In the genomic region with DNA sequence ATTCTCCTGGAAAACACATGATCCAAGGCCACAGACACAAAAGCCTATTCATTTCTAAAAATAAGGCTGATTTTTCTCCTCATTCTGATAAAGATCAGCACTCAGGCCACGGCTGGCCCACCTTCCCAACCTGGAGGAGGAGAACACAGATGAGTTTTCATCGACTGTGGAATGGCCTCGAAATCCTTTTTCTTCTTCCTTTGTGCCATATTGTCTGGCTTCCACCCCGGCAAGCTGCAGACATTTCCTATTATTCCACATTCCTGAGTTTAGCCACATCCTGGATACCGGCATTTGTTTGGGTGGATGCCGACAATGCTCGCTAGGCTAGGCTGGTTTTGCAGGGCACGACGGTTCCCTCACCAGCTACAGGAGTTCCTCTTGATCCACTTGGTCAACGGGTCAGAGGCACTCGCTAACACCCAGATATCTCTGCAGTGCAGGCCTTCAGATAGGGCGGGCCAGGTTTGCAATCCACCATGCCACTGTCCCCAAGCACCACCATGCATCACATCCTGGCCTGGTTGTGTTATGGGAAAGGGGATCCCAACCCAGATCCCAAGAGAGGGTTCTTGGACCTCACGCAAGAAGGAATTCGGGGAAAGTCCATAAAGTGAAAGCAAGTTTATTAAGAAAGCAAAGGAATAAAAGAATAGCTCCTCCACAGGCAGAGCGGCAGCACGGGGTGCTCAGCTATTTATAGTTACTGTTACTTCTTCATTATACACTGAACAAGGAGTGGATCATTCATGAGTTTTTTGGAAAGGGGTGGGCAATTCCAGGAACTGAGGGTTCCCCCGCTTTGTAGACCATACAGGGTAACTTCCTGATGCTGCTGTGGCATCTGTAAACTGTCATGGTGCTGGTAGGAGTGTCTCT, we compare ENCODE assay signal across 9 cellular contexts. TPM values are rescaled to one million over a fixed set of nuclear protein-coding genes. Genes with fewer than 3 reads are reported as not detected.
A peak's percentile ranks its signal among the peaks of the same experiment; 100 is the strongest.
DNase-seq lines count a peak whose midpoint lies in the region; ATAC-seq, FAIRE-seq and TF ChIP-seq lines count a peak whose summit lies in the region.
"Had no signal": no experiment of that assay in that cellular context is flagged by ENCODE, and none has a peak within 500 bp of the region (broad histone marks: within the 10 kb centered on the region; RNA-seq: fewer than 3 reads in every experiment).

No MANE protein-coding gene starts in this region.

- H3K36me3 ChIP-seq in subcutaneous abdominal adipose tissue (ENCODE audit: control insufficient read depth in 5 of 5, insufficient read depth in 5 of 5, low read length in 5 of 5) = no peaks in the 10 kb centered on the region

- no peak overlapping the region for H3K9ac ChIP-seq in subcutaneous abdominal adipose tissue (ENCODE audit: low read length in 5 of 5)

- TF ChIP-seq POLR2A in GM12891 (IDR thresholded peaks at IDR 0.05; ENCODE audit: low read depth, low read length) = no peak

- ATAC-seq in activated CD8-positive, alpha-beta memory T cell treated with anti-CD3 and anti-CD28 coated beads, Interleukin-2, amount 10 ng/mL, durations not matched to agents 7 days and 5 days = peak; percentile 32
- ATAC-seq in left ventricle myocardium superior (no peak), HG02885 (IDR thresholded peaks at IDR 0.05; ENCODE audit: poor library complexity, unreplicated experiment) (no peak)
- ATAC-seq: A549 had no signal

- no peak overlapping the region for H3K4me3 Mint-ChIP-seq in activated CD8-positive, alpha-beta memory T cell treated with anti-CD3 and anti-CD28 coated beads, Interleukin-2, amount 10 ng/mL, durations not matched to agents 7 days and 5 days

- CTCF ChIA-PET in activated CD8-positive, alpha-beta memory T cell treated with anti-CD3 and anti-CD28 coated beads, Interleukin-2, amount 10 ng/mL, durations not matched to agents 7 days and 5 days (lab: Charles Lee) = interaction anchor here (0.7 to 1.0 kb wide), 3 partner anchors 21 to 487 kb away, joined by 3 to 5 read pairs (median 3); a partner anchor contains a TSS

- no peak for FAIRE-seq in GM12891 (lab: Jason Lieb, UNC)
- FAIRE-seq: A549 had no signal

- H3K27ac Mint-ChIP-seq in activated CD8-positive, alpha-beta memory T cell treated with anti-CD3 and anti-CD28 coated beads, Interleukin-2, amount 10 ng/mL, durations not matched to agents 7 days and 5 days = peak overlapping the region; percentile 54

- H3K9me3 Mint-ChIP-seq in activated CD8-positive, alpha-beta memory T cell treated with anti-CD3 and anti-CD28 coated beads, Interleukin-2, amount 10 ng/mL, durations not matched to agents 7 days and 5 days (ENCODE audit: low read depth) = no peaks in the 10 kb centered on the region

- H3K4me1 Mint-ChIP-seq in activated CD8-positive, alpha-beta memory T cell treated with anti-CD3 and anti-CD28 coated beads, Interleukin-2, amount 10 ng/mL, durations not matched to agents 7 days and 5 days = peaks cover 47% of the 10 kb centered on the region

- peak overlapping the region; percentile 57 for H3K27ac ChIP-seq in subcutaneous abdominal adipose tissue (ENCODE audit: low read depth, low read length)
- H3K27ac ChIP-seq: A549 had no signal

- H3K36me3 Mint-ChIP-seq in activated CD8-positive, alpha-beta memory T cell treated with anti-CD3 and anti-CD28 coated beads, Interleukin-2, amount 10 ng/mL, durations not matched to agents 7 days and 5 days = no peaks in the 10 kb centered on the region

- peak; percentile 3 for DNase-seq in activated CD4-positive, alpha-beta T cell treated with anti-CD3 and anti-CD28 coated beads for 48 hours
- DNase-seq in activated CD4-positive, alpha-beta T cell treated with anti-CD3 and anti-CD28 coated beads for 4 hours = no peak
- DNase-seq in activated CD8-positive, alpha-beta memory T cell treated with anti-CD3 and anti-CD28 coated beads, Interleukin-2, amount 10 ng/mL, durations not matched to agents 7 days and 5 days = peak; percentile 75
- DNase-seq in left ventricle myocardium superior = peak; percentile 38
- DNase-seq in GM12891 (ENCODE audit: insufficient read length, low spot score) = no peak
- DNase-seq in SK-N-DZ (ENCODE audit: low spot score) = no peak

- no peaks in the 10 kb centered on the region for H3K27me3 ChIP-seq in subcutaneous abdominal adipose tissue (ENCODE audit: control insufficient read depth in 5 of 5, insufficient read depth in 4 of 5, low read length in 5 of 5)

- peaks cover 14 to 53% (median 50%) of the 10 kb centered on the region in 5 donors for H3K4me1 ChIP-seq in subcutaneous abdominal adipose tissue (ENCODE audit: control insufficient read depth in 5 of 5, insufficient read depth in 5 of 5, low read length in 5 of 5)

- H3K4me3 ChIP-seq in subcutaneous abdominal adipose tissue (ENCODE audit: low read depth in 1 of 5, low read length in 5 of 5) = peak overlapping the region in 4 of 5 donors; percentile 16 to 53 (median 45)
- H3K4me3 ChIP-seq: A549 had no signal

- no peaks in the 10 kb centered on the region for H3K9me3 ChIP-seq in subcutaneous abdominal adipose tissue (ENCODE audit: control insufficient read depth in 5 of 5, low read length in 5 of 5)
- H3K9me3 ChIP-seq: A549 had no signal

- no peaks in the 10 kb centered on the region for H3K27me3 Mint-ChIP-seq in activated CD8-positive, alpha-beta memory T cell treated with anti-CD3 and anti-CD28 coated beads, Interleukin-2, amount 10 ng/mL, durations not matched to agents 7 days and 5 days

- intact Hi-C loops in left ventricle myocardium superior (cut with micrococcal nuclease) = no loop called here

TF ChIP-seq in GM12891, 5 proteins besides CTCF, POLR2A, EP300 and RAD21:
- TF ChIP-seq POU2F2 (IDR thresholded peaks at IDR 0.05; ENCODE audit: low read depth, low read length) (no peak), PAX5 (IDR thresholded peaks at IDR 0.05; ENCODE audit: insufficient read depth, low read length, severe bottlenecking) (no peak), POLR2AphosphoS5 (IDR thresholded peaks at IDR 0.05; ENCODE audit: low read depth, low read length) (no peak), TAF1 (IDR thresholded peaks at IDR 0.05; ENCODE audit: low read depth, low read length) (no peak), SPI1 (IDR thresholded peaks at IDR 0.05; ENCODE audit: low read depth, low read length) (no peak)
TF ChIP-seq in GM12891: peak in this region for 0.

RNA-seq across cellular contexts. Expression of a gene that starts 4.2 kb away (rescaled TPM):
- total RNA-seq in activated CD8-positive, alpha-beta memory T cell treated with anti-CD3 and anti-CD28 coated beads, Interleukin-2, amount 10 ng/mL, durations not matched to agents 7 days and 5 days = 10 to 100 TPM; 39.6 to 48.0 TPM
- total RNA-seq in left ventricle myocardium superior = 129 TPM
- 190 TPM for polyA plus RNA-seq in GM12891 (2012; ENCODE audit: low read depth, missing spikeins)
- not detected in 2 replicates for polyA plus RNA-seq in SK-N-DZ (2014; cell fraction: cytosol; rRNA removed)
- polyA plus RNA-seq in SK-N-DZ (2014; cell fraction: nucleus; rRNA removed) = not detected in 2 replicates

RNA-seq across cellular contexts. Expression of a gene that starts 8.0 kb away (rescaled TPM):
- total RNA-seq in activated CD8-positive, alpha-beta memory T cell treated with anti-CD3 and anti-CD28 coated beads, Interleukin-2, amount 10 ng/mL, durations not matched to agents 7 days and 5 days = not detected
- total RNA-seq in left ventricle myocardium superior = 0.30 TPM
- polyA plus RNA-seq in GM12891 (2012; ENCODE audit: low read depth, missing spikeins) = 0.27 TPM
- not detected in 2 replicates for polyA plus RNA-seq in SK-N-DZ (2014; cell fraction: cytosol; rRNA removed)
- not detected in 2 replicates for polyA plus RNA-seq in SK-N-DZ (2014; cell fraction: nucleus; rRNA removed)

RNA-seq across cellular contexts. Expression of a gene that starts 20.9 kb away (rescaled TPM):
- total RNA-seq in activated CD8-positive, alpha-beta memory T cell treated with anti-CD3 and anti-CD28 coated beads, Interleukin-2, amount 10 ng/mL, durations not matched to agents 7 days and 5 days = 10 to 100 TPM; 78.3 to 80.8 TPM
- total RNA-seq in left ventricle myocardium superior = 128 TPM
- polyA plus RNA-seq in GM12891 (2012; ENCODE audit: low read depth, missing spikeins) = 146 TPM
- 48.0 and 60.9 TPM in 2 replicates for polyA plus RNA-seq in SK-N-DZ (2014; cell fraction: cytosol; rRNA removed)
- 50.1 and 67.2 TPM in 2 replicates for polyA plus RNA-seq in SK-N-DZ (2014; cell fraction: nucleus; rRNA removed)

RNA-seq across cellular contexts. Expression of a gene that starts 30.2 kb away (rescaled TPM):
- 10 to 100 TPM; 71.2 to 86.2 TPM for total RNA-seq in activated CD8-positive, alpha-beta memory T cell treated with anti-CD3 and anti-CD28 coated beads, Interleukin-2, amount 10 ng/mL, durations not matched to agents 7 days and 5 days
- total RNA-seq in left ventricle myocardium superior = 35.6 TPM
- 62.4 TPM for polyA plus RNA-seq in GM12891 (2012; ENCODE audit: low read depth, missing spikeins)
- polyA plus RNA-seq in SK-N-DZ (2014; cell fraction: cytosol; rRNA removed) = 88.1 and 93.3 TPM in 2 replicates
- polyA plus RNA-seq in SK-N-DZ (2014; cell fraction: nucleus; rRNA removed) = 237 and 372 TPM in 2 replicates

RNA-seq across cellular contexts. Expression of a gene that starts 31.4 kb away (rescaled TPM):
- 100 to 1,000 TPM in 1 of 2 experiments, 10 to 100 TPM in 1; 80.4 to 104 TPM for total RNA-seq in activated CD8-positive, alpha-beta memory T cell treated with anti-CD3 and anti-CD28 coated beads, Interleukin-2, amount 10 ng/mL, durations not matched to agents 7 days and 5 days
- 50.1 TPM for total RNA-seq in left ventricle myocardium superior
- polyA plus RNA-seq in GM12891 (2012; ENCODE audit: low read depth, missing spikeins) = 63.8 TPM
- 154 and 172 TPM in 2 replicates for polyA plus RNA-seq in SK-N-DZ (2014; cell fraction: cytosol; rRNA removed)
- 91.9 and 101 TPM in 2 replicates for polyA plus RNA-seq in SK-N-DZ (2014; cell fraction: nucleus; rRNA removed)

Comparison
In these comparisons a context has a peak if more than half of its experiments do, and no peak if none do; other contexts are left out.
1. DNase-seq: peak in activated CD4-positive, alpha-beta T cell treated with anti-CD3 and anti-CD28 coated beads for 48 hours (single experiment), activated CD8-positive, alpha-beta memory T cell treated with anti-CD3 and anti-CD28 coated beads, Interleukin-2, amount 10 ng/mL, durations not matched to agents 7 days and 5 days (single experiment) and left ventricle myocardium superior (single experiment); none in activated CD4-positive, alpha-beta T cell treated with anti-CD3 and anti-CD28 coated beads for 4 hours (0 of 2), GM12891 (single experiment) and SK-N-DZ (single experiment).